In the genomic region with DNA sequence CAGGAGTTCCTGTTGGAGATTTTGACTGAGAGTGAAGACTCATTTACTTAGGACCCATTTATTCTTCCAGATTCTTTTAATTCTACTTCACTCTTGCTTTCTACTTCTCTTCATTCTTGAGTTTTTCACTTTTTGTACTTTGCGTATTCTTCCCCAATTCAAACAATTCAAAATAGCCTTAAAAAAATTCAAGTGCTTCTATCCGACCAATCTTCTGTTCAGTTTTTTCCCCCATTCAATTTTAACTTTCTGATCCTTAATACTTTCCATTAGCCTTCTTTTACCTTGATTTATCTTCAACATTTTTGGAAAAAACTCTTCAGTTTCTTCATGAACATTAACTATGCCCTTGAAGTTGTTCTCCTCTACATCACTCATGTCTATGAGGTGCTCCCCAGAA, we compare ENCODE assay signal across 35 cellular contexts.
"Had no signal": no experiment of that assay in that cellular context is flagged by ENCODE, and none has a peak within 500 bp of the region (broad histone marks: within the 10 kb centered on the region; RNA-seq: fewer than 3 reads in every experiment).

No MANE protein-coding gene starts in this region.

- H3K9me3 ChIP-seq: MG63 had no signal

- H3K4me3 ChIP-seq: MG63 had no signal

- H3K36me3 ChIP-seq: MG63 had no signal

- DNase-seq: Karpas-422, Kasumi-1, MG63, MM.1S, MV-4-11, NCI-H1048, NCI-H1092, NCI-H1092 treated with DMSO at 0.1 percent for 48 hours, NCI-H1105, NCI-H1105 treated with DMSO at 0.1 percent for 48 hours, NCI-H1417, NCI-H1417 treated with DMSO at 0.1 percent for 48 hours, NCI-H1436, NCI-H1436 treated with DMSO at 0.1 percent for 48 hours, NCI-H146, NCI-H1694, NCI-H1694 treated with DMSO at 0.1 percent for 48 hours, NCI-H187, NCI-H187 treated with DMSO at 0.1 percent for 48 hours, NCI-H1930, NCI-H2029, NCI-H2029 treated with DMSO at 0.1 percent for 48 hours, NCI-H2081, NCI-H2081 treated with DMSO at 0.1 percent for 48 hours, NCI-H2107, NCI-H2171, NCI-H2171 treated with DMSO at 0.1 percent for 48 hours, NCI-H2227 treated with DMSO at 0.1 percent for 48 hours, NCI-H226, NCI-H345, NCI-H446, NCI-H446 treated with DMSO at 0.1 percent for 48 hours, NCI-H510A, NCI-H510A treated with DMSO at 0.1 percent for 48 hours, NCI-H524 had no signal
